Comparison of ENCODE assay signal across 29 cellular contexts in genomic region chr1:186568221-186568620, GRCh38.
"Had no signal": no experiment of that assay in that cellular context is flagged by ENCODE, and none has a peak within 500 bp of the region (broad histone marks: within the 10 kb centered on the region; RNA-seq: fewer than 3 reads in every experiment).

No MANE protein-coding gene starts in this region.

- H3K4me1 ChIP-seq: ascending aorta, heart right ventricle, left lung, lower lobe of right lung, right lobe of liver had no signal

- H3K27ac Mint-ChIP-seq: activated CD4-positive, alpha-beta memory T cell treated with anti-CD3 and anti-CD28 coated beads for 36 hours; activated CD4-positive, alpha-beta T cell treated with anti-CD3 and anti-CD28 coated beads, Interleukin-2, amount 10 ng/mL, durations not matched to agents 24 days and 14 days; activated naive CD4-positive, alpha-beta T cell treated with anti-CD3 and anti-CD28 coated beads, Interleukin-2, amount 10 ng/mL, durations not matched to agents 7 days and 5 days; activated naive CD8-positive, alpha-beta T cell treated with anti-CD3 and anti-CD28 coated beads, Interleukin-2, amount 10 ng/mL, durations not matched to agents 7 days and 5 days; activated T-cell treated with anti-CD3 and anti-CD28 coated beads, Interleukin-2, amount 50 U/mL, for 24 hours; brain; dendritic cell treated with granulocyte-macrophage colony-stimulating factor and Interleukin-4, amounts not matched to agents 40 ng/mL and 50 ng/mL, for 4 days; endodermal cell; natural killer cell; stimulated activated effector memory CD8-positive, alpha-beta T cell treated with anti-CD3 and anti-CD28 coated beads, Interleukin-12 subunit alpha, Interleukin-12 subunit beta, amount 100 ng/mL, for 72 hours; stimulated activated naive CD8-positive, alpha-beta T cell treated with anti-CD3 and anti-CD28 coated beads, Interleukin-15, Interleukin-2, amounts not matched to agents 100 ng/mL and 50 ng/mL, for 24 hours had no signal

- ATAC-seq: activated CD4-positive, CD25-positive, alpha-beta regulatory T cell treated with anti-CD3 and anti-CD28 coated beads, Interleukin-2, amount 50 U/mL, for 24 hours; heart right ventricle; left lung; lower lobe of right lung; natural killer cell; right lobe of liver; stimulated activated effector memory CD8-positive, alpha-beta T cell treated with anti-CD3 and anti-CD28 coated beads, Interleukin-12 subunit alpha, Interleukin-12 subunit beta, amount 100 ng/mL, for 72 hours had no signal

- H3K36me3 ChIP-seq: ascending aorta, esophagus squamous epithelium, heart right ventricle, left lung, lower lobe of right lung, right lobe of liver, thoracic aorta, WERI-Rb-1 had no signal

- H3K27me3 ChIP-seq: ascending aorta, esophagus squamous epithelium, heart right ventricle, left lung, right lobe of liver had no signal

- H3K27me3 Mint-ChIP-seq: activated CD4-positive, alpha-beta memory T cell treated with anti-CD3 and anti-CD28 coated beads for 36 hours; activated CD4-positive, alpha-beta T cell treated with anti-CD3 and anti-CD28 coated beads, Interleukin-2, amount 10 ng/mL, durations not matched to agents 24 days and 14 days; activated naive CD4-positive, alpha-beta T cell treated with anti-CD3 and anti-CD28 coated beads, Interleukin-2, amount 10 ng/mL, durations not matched to agents 7 days and 5 days; activated naive CD8-positive, alpha-beta T cell treated with anti-CD3 and anti-CD28 coated beads, Interleukin-2, amount 10 ng/mL, durations not matched to agents 7 days and 5 days; dendritic cell treated with granulocyte-macrophage colony-stimulating factor and Interleukin-4, amounts not matched to agents 40 ng/mL and 50 ng/mL, for 4 days had no signal

- H3K9me3 ChIP-seq: ascending aorta, esophagus squamous epithelium, heart right ventricle, left lung, lower lobe of right lung, right lobe of liver, thoracic aorta had no signal

- H3K4me1 Mint-ChIP-seq: activated naive CD4-positive, alpha-beta T cell treated with anti-CD3 and anti-CD28 coated beads, Interleukin-2, amount 10 ng/mL, durations not matched to agents 7 days and 5 days; brain; endodermal cell; natural killer cell; stimulated activated effector memory CD8-positive, alpha-beta T cell treated with anti-CD3 and anti-CD28 coated beads, Interleukin-12 subunit alpha, Interleukin-12 subunit beta, amount 100 ng/mL, for 72 hours had no signal

- H3K36me3 Mint-ChIP-seq: activated CD4-positive, alpha-beta memory T cell treated with anti-CD3 and anti-CD28 coated beads for 36 hours; activated naive CD4-positive, alpha-beta T cell treated with anti-CD3 and anti-CD28 coated beads, Interleukin-2, amount 10 ng/mL, durations not matched to agents 7 days and 5 days; activated naive CD8-positive, alpha-beta T cell treated with anti-CD3 and anti-CD28 coated beads, Interleukin-2, amount 10 ng/mL, durations not matched to agents 7 days and 5 days; brain; natural killer cell; stimulated activated effector memory CD8-positive, alpha-beta T cell treated with anti-CD3 and anti-CD28 coated beads, Interleukin-12 subunit alpha, Interleukin-12 subunit beta, amount 100 ng/mL, for 72 hours had no signal

- H3K9me3 Mint-ChIP-seq: activated CD4-positive, alpha-beta memory T cell treated with anti-CD3 and anti-CD28 coated beads for 36 hours; activated CD4-positive, alpha-beta T cell treated with anti-CD3 and anti-CD28 coated beads, Interleukin-2, amount 10 ng/mL, durations not matched to agents 24 days and 14 days; activated naive CD4-positive, alpha-beta T cell treated with anti-CD3 and anti-CD28 coated beads, Interleukin-2, amount 10 ng/mL, durations not matched to agents 7 days and 5 days; activated naive CD8-positive, alpha-beta T cell treated with anti-CD3 and anti-CD28 coated beads, Interleukin-2, amount 10 ng/mL, durations not matched to agents 7 days and 5 days; activated T-cell treated with anti-CD3 and anti-CD28 coated beads, Interleukin-2, amount 50 U/mL, for 24 hours; brain; dendritic cell treated with granulocyte-macrophage colony-stimulating factor and Interleukin-4, amounts not matched to agents 40 ng/mL and 50 ng/mL, for 4 days; endodermal cell had no signal

- H3K4me3 Mint-ChIP-seq: activated CD4-positive, alpha-beta memory T cell treated with anti-CD3 and anti-CD28 coated beads for 36 hours; activated CD4-positive, alpha-beta T cell treated with anti-CD3 and anti-CD28 coated beads, Interleukin-2, amount 10 ng/mL, durations not matched to agents 24 days and 14 days; activated naive CD4-positive, alpha-beta T cell treated with anti-CD3 and anti-CD28 coated beads, Interleukin-2, amount 10 ng/mL, durations not matched to agents 7 days and 5 days; activated naive CD8-positive, alpha-beta T cell treated with anti-CD3 and anti-CD28 coated beads, Interleukin-2, amount 10 ng/mL, durations not matched to agents 7 days and 5 days; activated T-cell treated with anti-CD3 and anti-CD28 coated beads, Interleukin-2, amount 50 U/mL, for 24 hours; brain; dendritic cell treated with granulocyte-macrophage colony-stimulating factor and Interleukin-4, amounts not matched to agents 40 ng/mL and 50 ng/mL, for 4 days; endodermal cell; natural killer cell; stimulated activated effector memory CD8-positive, alpha-beta T cell treated with anti-CD3 and anti-CD28 coated beads, Interleukin-12 subunit alpha, Interleukin-12 subunit beta, amount 100 ng/mL, for 72 hours; stimulated activated naive CD8-positive, alpha-beta T cell treated with anti-CD3 and anti-CD28 coated beads, Interleukin-15, Interleukin-2, amounts not matched to agents 100 ng/mL and 50 ng/mL, for 24 hours had no signal

- FAIRE-seq: urothelium cell line had no signal

- H3K27ac ChIP-seq: ascending aorta, esophagus squamous epithelium, heart right ventricle, left lung, lower lobe of right lung, right lobe of liver, thoracic aorta, WERI-Rb-1 had no signal

- DNase-seq: activated CD4-positive, alpha-beta memory T cell treated with anti-CD3 and anti-CD28 coated beads for 36 hours; activated CD4-positive, alpha-beta T cell treated with anti-CD3 and anti-CD28 coated beads, Interleukin-2, amount 10 ng/mL, durations not matched to agents 24 days and 14 days; activated CD8-positive, alpha-beta memory T cell treated with anti-CD3 and anti-CD28 coated beads, Interleukin-2, amount 50 U/mL, for 48 hours; activated gamma-delta T cell; activated naive CD4-positive, alpha-beta T cell treated with anti-CD3 and anti-CD28 coated beads, Interleukin-2, amount 10 ng/mL, durations not matched to agents 7 days and 5 days; activated naive CD8-positive, alpha-beta T cell treated with anti-CD3 and anti-CD28 coated beads, Interleukin-2, amount 10 ng/mL, durations not matched to agents 7 days and 5 days; activated T-cell treated with anti-CD3 and anti-CD28 coated beads, Interleukin-2, amount 50 U/mL, for 24 hours; caudate nucleus; endodermal cell; esophagus squamous epithelium; foreskin melanocyte; heart right ventricle; left lung; lower lobe of right lung; natural killer cell; posterior cingulate gyrus; right lobe of liver; stimulated activated CD4-positive, alpha-beta T cell treated with anti-CD3 and anti-CD28 coated beads, Interleukin-4, amount 100 ng/mL, for 24 hours; T-helper 9 cell; trophoblast cell; WERI-Rb-1 had no signal

- H3K4me3 ChIP-seq: ascending aorta, esophagus squamous epithelium, heart right ventricle, left lung, lower lobe of right lung, right lobe of liver, thoracic aorta had no signal
